Comparison of ENCODE assay signal across 13 cellular contexts in genomic region chr21:26041441-26042180, GRCh38.
DNase-seq lines count a peak whose midpoint lies in the region; ATAC-seq and TF ChIP-seq lines count a peak whose summit lies in the region.
"Had no signal": no experiment of that assay in that cellular context is flagged by ENCODE, and none has a peak within 500 bp of the region (broad histone marks: within the 10 kb centered on the region; RNA-seq: fewer than 3 reads in every experiment).

No MANE protein-coding gene starts in this region.

- peak overlapping the region; percentile 49 for H3K27ac ChIP-seq in PC-3 (ENCODE audit: low read length)
- H3K27ac ChIP-seq: adrenal gland had no signal

- ATAC-seq in PC-3 (peak; percentile 96), sciatic nerve (peak; percentile 70), HG02763 (IDR thresholded peaks at IDR 0.05; ENCODE audit: unreplicated experiment) (no peak), HG03045 (IDR thresholded peaks at IDR 0.05; ENCODE audit: unreplicated experiment) (no peak)
- ATAC-seq: activated CD8-positive, alpha-beta memory T cell treated with anti-CD3 and anti-CD28 coated beads, Interleukin-2, amount 10 ng/mL, durations not matched to agents 7 days and 5 days had no signal

- DNase-seq in DMS79 treated with DMSO at 0.1 percent for 48 hours (lab: John Stamatoyannopoulos, UW): peak; percentile 16
- DNase-seq in DMS79 (lab: John Stamatoyannopoulos, UW): no peak
- peak; percentile 87 for DNase-seq in PC-3
- peak; percentile 44 for DNase-seq in fibroblast of gingiva (ENCODE audit: low read depth)
- no peak for DNase-seq in sciatic nerve (ENCODE audit: low spot score)
- DNase-seq in foreskin melanocyte: no peak
- DNase-seq: activated CD8-positive, alpha-beta memory T cell treated with anti-CD3 and anti-CD28 coated beads, Interleukin-2, amount 10 ng/mL, durations not matched to agents 7 days and 5 days; erythroblast; GDM1; T-helper 2 cell had no signal

- no peaks in the 10 kb centered on the region for H3K27me3 ChIP-seq in PC-3 (ENCODE audit: low read length)
- H3K27me3 ChIP-seq: adrenal gland had no signal

- CTCF ChIA-PET in PC-3 (lab: Charles Lee): interaction anchor here (0.6 to 1.0 kb wide), 2 partner anchors 128 to 140 kb away, joined by 3 read pairs; no protein-coding TSS in a partner anchor

- no peak overlapping the region for H3K4me3 ChIP-seq in PC-3 (ENCODE audit: low read length)
- H3K4me3 ChIP-seq: adrenal gland had no signal

- no peaks in the 10 kb centered on the region for H3K9me2 ChIP-seq in PC-3 (replicated peaks; ENCODE audit: low read length)

- H3K9me3 ChIP-seq in PC-3 (ENCODE audit: low read length): no peaks in the 10 kb centered on the region
- H3K9me3 ChIP-seq: adrenal gland had no signal

- POLR2A ChIA-PET in PC-3 (lab: Charles Lee; ENCODE audit: unreplicated experiment): no interaction called here

- peaks cover 18% of the 10 kb centered on the region for H3K4me1 ChIP-seq in PC-3 (ENCODE audit: insufficient read depth, low read length)

- peaks cover 32% of the 10 kb centered on the region for H3K79me2 ChIP-seq in PC-3 (ENCODE audit: low read length)

- H2AFZ ChIP-seq in PC-3 (ENCODE audit: low read length): no peak overlapping the region

- H3K36me3 ChIP-seq in PC-3 (ENCODE audit: low read depth, low read length): peaks cover 12% of the 10 kb centered on the region; the same call in 1 of the 2 replicates
- H3K36me3 ChIP-seq: adrenal gland had no signal

- BruUV-seq in PC-3 (replicated peaks; lab: Mats Ljungman, UMichigan): no TSS peak

- H4K20me1 ChIP-seq in PC-3 (ENCODE audit: low read length): no peaks in the 10 kb centered on the region

- H3K9ac ChIP-seq in PC-3 (ENCODE audit: low read length): no peak overlapping the region

- TF ChIP-seq CTCF in PC-3 (conservative IDR thresholded peaks at IDR 0.05; ENCODE audit: low read depth, low read length): no peak

- H3K4me2 ChIP-seq in PC-3 (ENCODE audit: low read length): peak overlapping the region; percentile 32

- H3F3A ChIP-seq in PC-3 (ENCODE audit: low read length, unreplicated experiment): no peaks in the 10 kb centered on the region

- intact Hi-C loops in PC-3 (cut with micrococcal nuclease): loop anchor here (2.0 kb wide), 1 partner anchor 127 kb away; no protein-coding TSS in a partner anchor
- intact Hi-C loops in sciatic nerve (cut with DNase I): no loop called here

Comparison
In these comparisons a context has a peak if more than half of its experiments do, and no peak if none do; other contexts are left out.
1. DNase-seq: peak in DMS79 treated with DMSO at 0.1 percent for 48 hours (single experiment), PC-3 (single experiment) and fibroblast of gingiva (single experiment); none in DMS79 (single experiment), sciatic nerve (single experiment) and foreskin melanocyte (single experiment).
2. ATAC-seq: peak in PC-3 (single experiment) and sciatic nerve (single experiment); none in HG02763 (single experiment) and HG03045 (single experiment).